11 cellular contexts compared by ENCODE assay signal in genomic region chr5:39420482-39421145, GRCh38. TPM values are rescaled to one million over a fixed set of nuclear protein-coding genes. Genes with fewer than 3 reads are reported as not detected.
DNase-seq lines count a peak whose midpoint lies in the region; ATAC-seq and TF ChIP-seq lines count a peak whose summit lies in the region.
"Had no signal": no experiment of that assay in that cellular context is flagged by ENCODE, and none has a peak within 500 bp of the region (broad histone marks: within the 10 kb centered on the region; RNA-seq: fewer than 3 reads in every experiment).

No MANE protein-coding gene starts in this region.

- H3K36me3 ChIP-seq in adrenal gland (replicated peaks in 1 of 2) (peaks cover 0 to 5% of the 10 kb centered on the region in 2 donors), right atrium auricular region (no peaks in the 10 kb centered on the region)

- H3K4me1 ChIP-seq in adrenal gland (replicated peaks in 1 of 2) (peaks cover 57 to 73% of the 10 kb centered on the region in 2 donors), right atrium auricular region (peaks cover 0 to 44% of the 10 kb centered on the region in 2 donors)

- TF ChIP-seq CTCF in adrenal gland (IDR thresholded peaks at IDR 0.05) (no peak), right atrium auricular region (IDR thresholded peaks at IDR 0.05) (no peak)

- 15 to 22% (median 20%) methylated on average over 5 to 6 of the region's 6 CpGs for WGBS in adrenal gland, 4 donors

- no peak for ATAC-seq in GM21528 (IDR thresholded peaks at IDR 0.05; ENCODE audit: low FRiP score, unreplicated experiment)

- peak in 1 of 2 donors; percentile 30 for TF ChIP-seq POLR2A in adrenal gland (IDR thresholded peaks at IDR 0.05)

- intact Hi-C loops in adrenal gland (cut with DNase I) = loop anchor here in 1 of 2 donors (5.0 kb wide), 1 partner anchor 127 kb away; no protein-coding TSS in a partner anchor

- peak overlapping the region in 1 of 4 donors; percentile 76 for H3K4me3 ChIP-seq in adrenal gland
- H3K4me3 ChIP-seq in right atrium auricular region = peak overlapping the region in 1 of 2 donors; percentile 8

- no peaks in the 10 kb centered on the region for H3K27me3 ChIP-seq in adrenal gland
- no peaks in the 10 kb centered on the region for H3K27me3 ChIP-seq in right atrium auricular region

- DNase-seq in EH (ENCODE audit: low read depth) (peak; percentile 96), adrenal gland (peak; percentile 65 to 88 (median 82)), right atrium auricular region (ENCODE audit: low spot score) (peak; percentile 86), renal cortical epithelial cell (ENCODE audit: low read depth) (peak; percentile 69), SHP77 (lab: John Stamatoyannopoulos, UW) (no peak), NCI-H1105 (lab: John Stamatoyannopoulos, UW) (no peak), LoVo (ENCODE audit: low spot score) (no peak)
- DNase-seq: cerebellar nuclear complex; stimulated activated CD4-positive, alpha-beta T cell treated with anti-CD3 and anti-CD28 coated beads, Interleukin-4, amount 100 ng/mL, for 1 hour had no signal

- H3K9me3 ChIP-seq in adrenal gland (replicated peaks in 1 of 3) = no peaks in the 10 kb centered on the region
- no peaks in the 10 kb centered on the region for H3K9me3 ChIP-seq in right atrium auricular region

- peak overlapping the region; percentile 40 to 91 (median 81) for H3K27ac ChIP-seq in adrenal gland
- peak overlapping the region; percentile 79 to 86 for H3K27ac ChIP-seq in right atrium auricular region
- H3K27ac ChIP-seq: HL-60 had no signal

RNA-seq across cellular contexts. Expression of gene DAB2, which starts 4.2 kb away (rescaled TPM):
- total RNA-seq in adrenal gland (100 to 1,000 TPM in 7 of 8 donors, 10 to 100 TPM in 1; 96.1 to 418 (median 224) TPM), right atrium auricular region (10 to 100 TPM; 17.5 to 29.2 TPM), renal cortical epithelial cell (14.1 and 117 TPM in 2 replicates)
- 100 to 1,000 TPM; 111 to 200 (median 119) TPM for polyA plus RNA-seq in adrenal gland

RNA-seq across cellular contexts. Expression of gene C9, which starts 56.3 kb away (rescaled TPM):
- under 1 TPM in 4 of 8 donors, not detected in 4; 0.16 to 0.54 (median 0.34) TPM for total RNA-seq in adrenal gland
- polyA plus RNA-seq in adrenal gland = under 1 TPM; 0.07 to 0.53 (median 0.40) TPM
- not detected for total RNA-seq in right atrium auricular region
- total RNA-seq in renal cortical epithelial cell = 0.20 TPM in 1 of 2 replicates, not detected in the other

Comparison
In these comparisons a context has a peak if more than half of its experiments do, and no peak if none do; other contexts are left out.
1. DNase-seq: peak in EH (single experiment), adrenal gland (7 of 7), right atrium auricular region (single experiment) and renal cortical epithelial cell (single experiment); none in SHP77 (0 of 2), NCI-H1105 (single experiment) and LoVo (single experiment).